ENCODE assay signal across 8 cellular contexts in the genomic region with DNA sequence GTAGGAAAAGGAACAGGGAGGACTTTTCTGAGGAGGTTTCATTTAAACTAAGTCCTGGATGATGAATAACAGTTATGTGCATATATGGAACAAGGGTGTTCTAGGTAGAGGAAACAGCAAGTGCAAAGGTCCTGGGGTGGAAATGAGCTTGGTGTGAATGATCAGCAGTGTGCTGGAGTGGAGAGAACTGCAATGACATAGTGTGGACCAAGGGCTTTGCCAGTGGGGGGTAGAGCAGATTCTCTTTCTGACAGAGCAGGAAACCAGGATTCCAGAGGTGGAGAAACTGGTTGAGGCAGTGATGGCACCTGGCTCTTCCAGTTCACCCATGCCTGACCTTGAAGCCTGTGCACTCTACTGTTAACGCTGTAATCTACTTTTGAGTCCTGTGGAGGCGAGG. TPM values are rescaled to one million over a fixed set of nuclear protein-coding genes. Genes with fewer than 3 reads are reported as not detected.
DNase-seq lines count a peak whose midpoint lies in the region; ATAC-seq and TF ChIP-seq lines count a peak whose summit lies in the region.
"Had no signal": no experiment of that assay in that cellular context is flagged by ENCODE, and none has a peak within 500 bp of the region (broad histone marks: within the 10 kb centered on the region; RNA-seq: fewer than 3 reads in every experiment).

No MANE protein-coding gene starts in this region.

- no peaks in the 10 kb centered on the region for H4K20me1 ChIP-seq in HCT116 (ENCODE audit: insufficient read depth)

- H3K36me3 Mint-ChIP-seq in activated T-helper 17 cell treated with anti-CD3 and anti-CD28 coated beads, Interleukin-2, amount 50 U/mL, for 72 hours (ENCODE audit: low read depth), result peaks cover 58% of the 10 kb centered on the region
- H3K36me3 Mint-ChIP-seq in neural crest cell (ENCODE audit: low read depth), result peaks cover 5% of the 10 kb centered on the region

- no peak for DNase-seq in HCT116 (ENCODE audit: low read depth, low spot score)
- DNase-seq in neural crest cell (ENCODE audit: low read depth, low spot score), result no peak
- DNase-seq in DMS 273 (lab: John Stamatoyannopoulos, UW; ENCODE audit: unreplicated experiment), result no peak
- no peak for DNase-seq in CD1c-positive myeloid dendritic cell (ENCODE audit: extremely low spot score)
- DNase-seq in stimulated activated naive CD4-positive, alpha-beta T cell treated with Interleukin-2 at 50 U/mL for 16 hours (lab: John Stamatoyannopoulos, UW), result no peak
- DNase-seq: colonic mucosa had no signal

- H3K27me3 Mint-ChIP-seq in activated T-helper 17 cell treated with anti-CD3 and anti-CD28 coated beads, Interleukin-2, amount 50 U/mL, for 72 hours, result no peaks in the 10 kb centered on the region
- no peaks in the 10 kb centered on the region for H3K27me3 Mint-ChIP-seq in neural crest cell (ENCODE audit: low read depth)

- intact Hi-C loops in HCT116 (cut with micrococcal nuclease), result no loop called here

- CTCF ChIA-PET in HCT116 (lab: Charles Lee), result no interaction called here

- H3K9ac ChIP-seq in HCT116 (ENCODE audit: low read length), result no peak overlapping the region

- TF ChIP-seq RAD21 in HCT116 (IDR thresholded peaks at IDR 0.05; ENCODE audit: low read depth), result no peak

- ATAC-seq in HCT116, result no peak
- ATAC-seq in activated T-helper 17 cell treated with anti-CD3 and anti-CD28 coated beads, Interleukin-2, amount 50 U/mL, for 72 hours (replicated peaks), result no peak

- H2AFZ ChIP-seq in HCT116 (ENCODE audit: low read depth, low read length, poor library complexity, severe bottlenecking), result no peak overlapping the region

- no peak overlapping the region for H3K27ac ChIP-seq in HCT116 (ENCODE audit: low read depth, low read length)
- H3K27ac ChIP-seq: colonic mucosa had no signal

- RAD21 ChIA-PET in HCT116 (lab: Charles Lee; ENCODE audit: low non-redundant PET in 1 of 2, low total read pairs in 2 of 2, uncharacterized antibody in 2 of 2, unreplicated experiment in 2 of 2), result no interaction called here

- no peaks in the 10 kb centered on the region for H3K9me2 ChIP-seq in HCT116 (ENCODE audit: insufficient read depth)

- no peaks in the 10 kb centered on the region for H3K36me3 ChIP-seq in HCT116 (ENCODE audit: control insufficient read depth in 1 of 2, insufficient read depth in 2 of 2, low read length in 2 of 2)
- H3K36me3 ChIP-seq: colonic mucosa had no signal

- peaks cover 3% of the 10 kb centered on the region; the same call in 1 of the 2 replicates for H3K79me2 ChIP-seq in HCT116 (ENCODE audit: insufficient read depth, low read length)

- H3K4me3 Mint-ChIP-seq in activated T-helper 17 cell treated with anti-CD3 and anti-CD28 coated beads, Interleukin-2, amount 50 U/mL, for 72 hours, result peak overlapping the region; percentile 94
- H3K4me3 Mint-ChIP-seq in neural crest cell, result peak overlapping the region; percentile 82

- no peak for TF ChIP-seq POLR2A in HCT116 (IDR thresholded peaks at IDR 0.05; ENCODE audit: borderline replicate concordance, extremely low read depth, insufficient read depth, insufficient read length)

- no peaks in the 10 kb centered on the region for H3K9me3 Mint-ChIP-seq in activated T-helper 17 cell treated with anti-CD3 and anti-CD28 coated beads, Interleukin-2, amount 50 U/mL, for 72 hours
- H3K9me3 Mint-ChIP-seq in neural crest cell, result peaks cover 12% of the 10 kb centered on the region

- peaks cover 40% of the 10 kb centered on the region for H3K4me1 Mint-ChIP-seq in activated T-helper 17 cell treated with anti-CD3 and anti-CD28 coated beads, Interleukin-2, amount 50 U/mL, for 72 hours
- peaks cover 42% of the 10 kb centered on the region for H3K4me1 Mint-ChIP-seq in neural crest cell

- TF ChIP-seq CTCF in HCT116 (IDR thresholded peaks at IDR 0.05 in 2 of 3, conservative IDR thresholded peaks at IDR 0.05 in 1 of 3; ENCODE audit: borderline replicate concordance in 1 of 3, insufficient read depth in 1 of 3, low read depth in 2 of 3, low read length in 2 of 3), result no peak
- no peak for TF ChIP-seq CTCF in neural crest cell (conservative IDR thresholded peaks at IDR 0.05)

- H3K4me2 ChIP-seq in HCT116 (ENCODE audit: low read length), result peak overlapping the region; percentile 79

- POLR2A ChIA-PET in HCT116 (lab: Charles Lee), result no interaction called here

- no peaks in the 10 kb centered on the region for H3K27me3 ChIP-seq in HCT116 (ENCODE audit: insufficient read depth, low read length)
- H3K27me3 ChIP-seq: colonic mucosa had no signal

- H3K27ac Mint-ChIP-seq in activated T-helper 17 cell treated with anti-CD3 and anti-CD28 coated beads, Interleukin-2, amount 50 U/mL, for 72 hours, result peak overlapping the region; percentile 88
- peak overlapping the region; percentile 27 for H3K27ac Mint-ChIP-seq in neural crest cell (ENCODE audit: unreplicated experiment)

- no peak overlapping the region for H3K4me3 ChIP-seq in HCT116 (replicated peaks in 1 of 2; ENCODE audit: low read depth in 1 of 2, low read length in 2 of 2)
- H3K4me3 ChIP-seq: lung had no signal

- BruUV-seq in HCT116 (replicated peaks; lab: Mats Ljungman, UMichigan), result TSS peak; percentile 73

- H3K4me1 ChIP-seq in HCT116 (ENCODE audit: control insufficient read depth in 1 of 2, insufficient read depth in 2 of 2, low read length in 2 of 2), result peaks cover 8 to 24% of the 10 kb centered on the region in 2 experiments

- H3K9me3 ChIP-seq in HCT116 (ENCODE audit: control insufficient read depth in 1 of 2, insufficient read depth in 1 of 2, low read depth in 1 of 2, low read length in 2 of 2), result no peaks in the 10 kb centered on the region
- H3K9me3 ChIP-seq: colonic mucosa had no signal

TF ChIP-seq in HCT116, 20 proteins besides CTCF, POLR2A, EP300 and RAD21:
- TF ChIP-seq SRF (IDR thresholded peaks at IDR 0.05; ENCODE audit: low read depth) (no peak), ELF1 (IDR thresholded peaks at IDR 0.05; ENCODE audit: borderline replicate concordance, low read depth) (no peak), EZH2phosphoT487 (IDR thresholded peaks at IDR 0.05; ENCODE audit: borderline replicate concordance) (no peak), CBX3 (IDR thresholded peaks at IDR 0.05; ENCODE audit: low read depth) (no peak), SP1 (IDR thresholded peaks at IDR 0.05; ENCODE audit: low read depth) (no peak)

RNA-seq across cellular contexts. Expression of gene PPP1R3F, which starts 1.7 kb away (rescaled TPM):
- total RNA-seq in HCT116 (2021; ENCODE audit: unreplicated experiment), result 1.6 TPM
- 0.46 and 0.66 TPM in 2 replicates for polyA plus RNA-seq in HCT116 (2012)
- total RNA-seq in activated T-helper 17 cell treated with anti-CD3 and anti-CD28 coated beads, Interleukin-2, amount 50 U/mL, for 72 hours, result 1 to 10 TPM; 6.6 to 8.8 TPM
- total RNA-seq in neural crest cell, result 11.5 and 13.1 TPM in 2 replicates

RNA-seq across cellular contexts. Expression of gene FOXP3, which starts 6.8 kb away (rescaled TPM):
- total RNA-seq in HCT116 (2021; ENCODE audit: unreplicated experiment), result 0.15 TPM
- 0.19 and 0.21 TPM in 2 replicates for polyA plus RNA-seq in HCT116 (2012)
- total RNA-seq in activated T-helper 17 cell treated with anti-CD3 and anti-CD28 coated beads, Interleukin-2, amount 50 U/mL, for 72 hours, result 100 to 1,000 TPM in 1 of 2 donors, 10 to 100 TPM in 1; 80.4 to 109 TPM
- total RNA-seq in neural crest cell, result 0.26 and 0.39 TPM in 2 replicates

RNA-seq across cellular contexts. Expression of gene GAGE10, which starts 32.1 kb away (rescaled TPM):
- not detected for total RNA-seq in HCT116 (2021; ENCODE audit: unreplicated experiment)
- polyA plus RNA-seq in HCT116 (2012), result 0.30 TPM in 1 of 2 replicates, not detected in the other
- not detected for total RNA-seq in activated T-helper 17 cell treated with anti-CD3 and anti-CD28 coated beads, Interleukin-2, amount 50 U/mL, for 72 hours
- total RNA-seq in neural crest cell, result not detected in 2 replicates
- total RNA-seq: colonic mucosa, lung had no signal
- polyA plus RNA-seq: lung had no signal

RNA-seq across cellular contexts. Expression of gene CCDC22, which starts 36.1 kb away (rescaled TPM):
- total RNA-seq in HCT116 (2021; ENCODE audit: unreplicated experiment) (10.4 TPM), neural crest cell (18.0 and 18.8 TPM in 2 replicates)
- 13.3 and 13.4 TPM in 2 replicates for polyA plus RNA-seq in HCT116 (2012)
- 10 to 100 TPM; 21.7 to 33.0 TPM for total RNA-seq in activated T-helper 17 cell treated with anti-CD3 and anti-CD28 coated beads, Interleukin-2, amount 50 U/mL, for 72 hours

RNA-seq across cellular contexts. Expression of gene CACNA1F, which starts 38.2 kb away (rescaled TPM):
- total RNA-seq in HCT116 (2021; ENCODE audit: unreplicated experiment) (not detected), neural crest cell (0.05 TPM in 1 of 2 replicates, not detected in the other)
- polyA plus RNA-seq in HCT116 (2012), result not detected in 2 replicates
- total RNA-seq in activated T-helper 17 cell treated with anti-CD3 and anti-CD28 coated beads, Interleukin-2, amount 50 U/mL, for 72 hours, result 1 to 10 TPM in 1 of 2 donors, under 1 TPM in 1; 0.82 to 6.2 TPM

Comparison
In these comparisons a context has a peak if more than half of its experiments do, and no peak if none do; other contexts are left out.
1. RNA of gene FOXP3, which starts 6.8 kb away (total RNA-seq): 80.4 to 109 TPM in activated T-helper 17 cell treated with anti-CD3 and anti-CD28 coated beads, Interleukin-2, amount 50 U/mL, for 72 hours; 0.26 to 0.39 TPM in neural crest cell and 0.15 TPM in HCT116 (single experiment); every median in the first group is over 10 times any median in the second.